Comparison of ENCODE assay signal across 1 cellular context in genomic region chr4:24643774-24644520, GRCh38.
TF ChIP-seq lines count a peak whose summit lies in the region.

No MANE protein-coding gene starts in this region.

TF ChIP-seq in A549, 52 proteins besides CTCF, POLR2A, EP300 and RAD21:
- TF ChIP-seq CHD2 (IDR thresholded peaks at IDR 0.05; ENCODE audit: low read length, partially characterized antibody) (peak; percentile 24), BHLHE40 (IDR thresholded peaks at IDR 0.05; ENCODE audit: low read depth, low read length) (no peak)
TF ChIP-seq in A549: peak in this region for 1.
